Comparison of ENCODE assay signal across 15 cellular contexts in the genomic region with DNA sequence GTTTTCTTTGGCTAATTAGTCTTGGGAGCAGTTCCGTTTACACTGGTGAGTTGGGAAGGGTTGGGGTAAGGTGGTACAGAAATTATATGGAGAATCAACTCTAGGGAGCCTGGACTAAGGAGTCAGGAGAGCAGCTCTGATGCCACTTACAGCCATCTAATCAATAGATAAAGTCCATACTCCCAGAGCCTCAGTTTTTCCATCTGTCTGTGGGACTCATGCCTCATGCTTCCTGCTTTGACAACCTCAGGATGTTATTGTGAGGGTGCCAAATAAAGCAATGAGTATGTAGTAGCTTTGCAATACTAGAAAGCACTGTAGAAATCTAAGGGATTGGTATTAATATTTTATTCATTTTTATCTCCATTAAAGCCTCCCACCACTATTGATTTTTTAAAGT.
DNase-seq lines count a peak whose midpoint lies in the region; ATAC-seq, FAIRE-seq and TF ChIP-seq lines count a peak whose summit lies in the region.
"Had no signal": no experiment of that assay in that cellular context is flagged by ENCODE, and none has a peak within 500 bp of the region (broad histone marks: within the 10 kb centered on the region; RNA-seq: fewer than 3 reads in every experiment).

No MANE protein-coding gene starts in this region.

- in situ Hi-C loops in KBM-7 (cut with MboI; ENCODE audit: low pct_unique_long_range_greater_than_20kb, low sequenced_read_pairs) = no loop called here

- H3K9me1 ChIP-seq in endothelial cell of umbilical vein (replicated peaks; ENCODE audit: control insufficient read depth, extremely low read depth, insufficient read depth, low read length) = no peaks in the 10 kb centered on the region

- H3K79me2 ChIP-seq in PC-9 (ENCODE audit: low read depth) (peaks cover 32% of the 10 kb centered on the region), endothelial cell of umbilical vein (ENCODE audit: control insufficient read depth, insufficient read depth, low read length) (peaks cover 5% of the 10 kb centered on the region)

- dilution Hi-C loops in endothelial cell of umbilical vein (cut with MboI; ENCODE audit: extremely low pct_ligation_motif_present, low sequenced_read_pairs) = no loop called here

- H3K9me2 ChIP-seq in PC-9 (ENCODE audit: insufficient read depth) = no peaks in the 10 kb centered on the region

- no peak overlapping the region for H3K4me2 ChIP-seq in PC-9
- H3K4me2 ChIP-seq in endothelial cell of umbilical vein (ENCODE audit: insufficient read depth, low read length) = no peak overlapping the region
- H3K4me2 ChIP-seq: GM23338 had no signal

- H3F3A ChIP-seq in PC-9 (ENCODE audit: insufficient read depth, low read depth) = peaks cover 32% of the 10 kb centered on the region

- H3K27ac ChIP-seq in C4-2B = peak overlapping the region; percentile 88; the same call in 1 of the 2 replicates
- 0 out of 2 replicates have a peak overlapping the region, but pooled peaks have one; percentile 17 for H3K27ac ChIP-seq in PC-9
- H3K27ac ChIP-seq in endothelial cell of umbilical vein (ENCODE audit: insufficient read depth, low read depth, low read length) = no peak overlapping the region

- H3K4me3 Mint-ChIP-seq in stimulated activated effector memory CD8-positive, alpha-beta T cell treated with anti-CD3 and anti-CD28 coated beads, Interleukin-12 subunit alpha, Interleukin-12 subunit beta, amount 100 ng/mL, for 72 hours = no peak overlapping the region
- H3K4me3 Mint-ChIP-seq: CD8-positive, alpha-beta memory T cell; GM23338; H9 had no signal

- H3K27me3 ChIP-seq in PC-9 (ENCODE audit: insufficient read depth, low read depth) (no peaks in the 10 kb centered on the region), endothelial cell of umbilical vein (ENCODE audit: control insufficient read depth in 2 of 2, insufficient read depth in 2 of 2, low read length in 2 of 2) (no peaks in the 10 kb centered on the region)

- peaks cover 12% of the 10 kb centered on the region for H3K4me1 Mint-ChIP-seq in stimulated activated effector memory CD8-positive, alpha-beta T cell treated with anti-CD3 and anti-CD28 coated beads, Interleukin-12 subunit alpha, Interleukin-12 subunit beta, amount 100 ng/mL, for 72 hours

- intact Hi-C loops in PC-9 (cut with micrococcal nuclease; ENCODE audit: unreplicated experiment) (no loop called here), endothelial cell of umbilical vein (cut with micrococcal nuclease) (no loop called here)

- H2AFZ ChIP-seq in PC-9 (no peak overlapping the region), endothelial cell of umbilical vein (ENCODE audit: low read depth, low read length) (no peak overlapping the region)
- H2AFZ ChIP-seq: GM23338 had no signal

- H3K9me3 ChIP-seq in PC-9 (ENCODE audit: insufficient read depth, low read depth) (no peaks in the 10 kb centered on the region), endothelial cell of umbilical vein (replicated peaks; ENCODE audit: control insufficient read depth, insufficient read depth, low read length) (no peaks in the 10 kb centered on the region)

- no peak for ATAC-seq in stimulated activated effector memory CD8-positive, alpha-beta T cell treated with anti-CD3 and anti-CD28 coated beads, Interleukin-12 subunit alpha, Interleukin-12 subunit beta, amount 100 ng/mL, for 72 hours
- ATAC-seq: GM23338 had no signal

- no peak for TF ChIP-seq CTCF in C4-2B (conservative IDR thresholded peaks at IDR 0.05)
- no peak for TF ChIP-seq CTCF in PC-9 (conservative IDR thresholded peaks at IDR 0.05)
- no peak for TF ChIP-seq CTCF in endothelial cell of umbilical vein (IDR thresholded peaks at IDR 0.05; ENCODE audit: extremely low read depth in 1 of 2, insufficient read depth in 1 of 2, low read depth in 1 of 2, low read length in 2 of 2)

- peak overlapping the region; percentile 82 for H3K27ac Mint-ChIP-seq in stimulated activated effector memory CD8-positive, alpha-beta T cell treated with anti-CD3 and anti-CD28 coated beads, Interleukin-12 subunit alpha, Interleukin-12 subunit beta, amount 100 ng/mL, for 72 hours
- H3K27ac Mint-ChIP-seq: GM23338, H9 had no signal

- no peak overlapping the region for H3K9ac ChIP-seq in endothelial cell of umbilical vein (replicated peaks; ENCODE audit: extremely low read depth, insufficient read depth, low read length)

- peaks cover 59% of the 10 kb centered on the region for H3K36me3 Mint-ChIP-seq in stimulated activated effector memory CD8-positive, alpha-beta T cell treated with anti-CD3 and anti-CD28 coated beads, Interleukin-12 subunit alpha, Interleukin-12 subunit beta, amount 100 ng/mL, for 72 hours

- BruUV-seq in PC-9 (replicated peaks; lab: Mats Ljungman, UMichigan) (no TSS peak), endothelial cell of umbilical vein (replicated peaks; lab: Mats Ljungman, UMichigan) (no TSS peak)

- DNase-seq in PC-9 (no peak), endothelial cell of umbilical vein (ENCODE audit: low read depth, low spot score) (peak; percentile 26), SW480 (ENCODE audit: low spot score) (no peak), NCI-H345 (lab: John Stamatoyannopoulos, UW) (no peak), COLO668 (lab: John Stamatoyannopoulos, UW; ENCODE audit: unreplicated experiment) (no peak), KBM-7 (no peak)
- no peak for DNase-seq in stimulated activated effector memory CD8-positive, alpha-beta T cell treated with anti-CD3 and anti-CD28 coated beads, Interleukin-12 subunit alpha, Interleukin-12 subunit beta, amount 100 ng/mL, for 72 hours (ENCODE audit: low spot score in 2 of 2)
- DNase-seq: CD8-positive, alpha-beta memory T cell; DMS79 treated with DMSO at 0.1 percent for 48 hours; EL; H9 had no signal

- H3K36me3 ChIP-seq in PC-9 (ENCODE audit: low read depth) = peaks cover 22% of the 10 kb centered on the region; the same call in 1 of the 2 replicates
- H3K36me3 ChIP-seq in endothelial cell of umbilical vein (ENCODE audit: control insufficient read depth in 2 of 2, extremely low read depth in 1 of 2, insufficient read depth in 2 of 2, low read length in 2 of 2) = peaks cover 12 to 16% of the 10 kb centered on the region in 2 experiments

- no peaks in the 10 kb centered on the region for H3K9me3 Mint-ChIP-seq in stimulated activated effector memory CD8-positive, alpha-beta T cell treated with anti-CD3 and anti-CD28 coated beads, Interleukin-12 subunit alpha, Interleukin-12 subunit beta, amount 100 ng/mL, for 72 hours
- H3K9me3 Mint-ChIP-seq: CD8-positive, alpha-beta memory T cell; GM23338; H9 had no signal

- POLR2A ChIA-PET in PC-9 (lab: Charles Lee; ENCODE audit: unreplicated experiment) = interaction anchor here (0.7 kb wide), 1 partner anchor 99 kb away, joined by 6 read pairs; no protein-coding TSS in a partner anchor
- POLR2A ChIA-PET in endothelial cell of umbilical vein (lab: Charles Lee) = interaction anchor here (1.0 kb wide), 1 partner anchor 8 kb away, joined by 3 read pairs; no protein-coding TSS in a partner anchor

- H3K4me3 ChIP-seq in PC-9 (no peak overlapping the region), endothelial cell of umbilical vein (replicated peaks in 1 of 3; ENCODE audit: insufficient read depth in 1 of 3, low read depth in 1 of 3, low read length in 3 of 3) (no peak overlapping the region)
- H3K4me3 ChIP-seq: GM23338 had no signal

- peak; percentile 65 for FAIRE-seq in endothelial cell of umbilical vein (lab: Jason Lieb, UNC)
- FAIRE-seq: G401.6, GM12891 had no signal

- no peak for TF ChIP-seq POLR2A in endothelial cell of umbilical vein (IDR thresholded peaks at IDR 0.05; ENCODE audit: low read depth, low read length)

- H3K4me1 ChIP-seq in PC-9 (replicated peaks; ENCODE audit: insufficient read depth) (peaks cover 51% of the 10 kb centered on the region), endothelial cell of umbilical vein (ENCODE audit: control insufficient read depth, extremely low read depth, insufficient read depth, low read length) (peaks cover 6% of the 10 kb centered on the region)

- no peaks in the 10 kb centered on the region for H4K20me1 ChIP-seq in PC-9 (ENCODE audit: insufficient read depth)
- H4K20me1 ChIP-seq in endothelial cell of umbilical vein (replicated peaks; ENCODE audit: control insufficient read depth, extremely low read depth, insufficient read depth, low read length) = no peaks in the 10 kb centered on the region

- CTCF ChIA-PET in PC-9 (lab: Charles Lee) = no interaction called here
- CTCF ChIA-PET in endothelial cell of umbilical vein (lab: Charles Lee) = interaction anchor here (1.0 to 1.8 kb wide), 6 partner anchors 9 to 105 kb away, joined by 3 to 7 read pairs (median 4); a partner anchor contains a TSS

TF ChIP-seq in endothelial cell of umbilical vein, 7 proteins besides CTCF, POLR2A, EP300 and RAD21:
- TF ChIP-seq GATA2 (IDR thresholded peaks at IDR 0.05; ENCODE audit: insufficient read depth, insufficient read length, low read depth, low read length) = no peak
- no peak for TF ChIP-seq FOS (IDR thresholded peaks at IDR 0.05; ENCODE audit: borderline replicate concordance, insufficient read depth, low read length)
- no peak for TF ChIP-seq MYC (IDR thresholded peaks at IDR 0.05; ENCODE audit: low read depth, low read length)
- no peak for TF ChIP-seq EZH2 (IDR thresholded peaks at IDR 0.05; ENCODE audit: borderline replicate concordance, low read depth, low read length, severe bottlenecking)
- TF ChIP-seq JUN (IDR thresholded peaks at IDR 0.05; ENCODE audit: borderline replicate concordance, insufficient read depth, insufficient read length, low read depth) = no peak
- TF ChIP-seq POLR2AphosphoS5 (IDR thresholded peaks at IDR 0.05; ENCODE audit: insufficient read depth, low read depth, low read length) = no peak
- TF ChIP-seq, protein P1, sequence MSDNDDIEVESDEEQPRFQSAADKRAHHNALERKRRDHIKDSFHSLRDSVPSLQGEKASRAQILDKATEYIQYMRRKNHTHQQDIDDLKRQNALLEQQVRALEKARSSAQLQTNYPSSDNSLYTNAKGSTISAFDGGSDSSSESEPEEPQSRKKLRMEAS (IDR thresholded peaks at IDR 0.05; ENCODE audit: insufficient read depth, insufficient read length) = no peak
